Comparison of ENCODE assay signal across 12 cellular contexts in genomic region chr5:142779163-142779562, GRCh38. TPM values are rescaled to one million over a fixed set of nuclear protein-coding genes. Genes with fewer than 3 reads are reported as not detected.
A peak's percentile ranks its signal among the peaks of the same experiment; 100 is the strongest.
DNase-seq lines count a peak whose midpoint lies in the region; ATAC-seq and TF ChIP-seq lines count a peak whose summit lies in the region.
"Had no signal": no experiment of that assay in that cellular context is flagged by ENCODE, and none has a peak within 500 bp of the region (broad histone marks: within the 10 kb centered on the region; RNA-seq: fewer than 3 reads in every experiment).

No MANE protein-coding gene starts in this region.

- H3K9me3 ChIP-seq in SJCRH30 (replicated peaks) = no peaks in the 10 kb centered on the region
- no peaks in the 10 kb centered on the region for H3K9me3 ChIP-seq in BE2C
- H3K9me3 ChIP-seq in OCI-LY7 (ENCODE audit: low read length) = no peaks in the 10 kb centered on the region
- H3K9me3 ChIP-seq: left lung had no signal

- POLR2A ChIA-PET in GM10248 (lab: Yijun Ruan, JAX) (no interaction called here), OCI-LY7 (lab: Charles Lee) (interaction anchor here (1.2 to 1.6 kb wide), 3 partner anchors 8 to 12 kb away, joined by 3 to 4 read pairs (median 4); partner anchors contain the start of gene ARHGAP26)

- BruUV-seq in OCI-LY7 (replicated peaks; lab: Mats Ljungman, UMichigan) = no TSS peak

- H3K27ac Mint-ChIP-seq in natural killer cell = peak overlapping the region; percentile 64 to 68
- H3K27ac Mint-ChIP-seq: activated T-helper 2 cell treated with anti-CD3 and anti-CD28 coated beads, Interferon-gamma antibody, Interleukin-2, Interleukin-4, amounts not matched to agents 10 μg/mL and 5 μg/mL and 100 μg/mL, durations not matched to agents 14 hours and 24 hours and 36 hours had no signal

- H3K4me1 ChIP-seq in SJCRH30 (peaks cover 40% of the 10 kb centered on the region), foreskin keratinocyte (peaks cover 14% of the 10 kb centered on the region), BE2C (peaks cover 23% of the 10 kb centered on the region), OCI-LY7 (ENCODE audit: insufficient read depth, low read length, poor library complexity, severe bottlenecking) (peaks cover 5% of the 10 kb centered on the region)

- H4K20me1 ChIP-seq in OCI-LY7 (ENCODE audit: insufficient read depth, low read length) = no peaks in the 10 kb centered on the region

- TF ChIP-seq CTCF in foreskin keratinocyte (conservative IDR thresholded peaks at IDR 0.05) (no peak), natural killer cell (IDR thresholded peaks at IDR 0.05) (no peak), GM10248 (IDR thresholded peaks at IDR 0.05; ENCODE audit: control extremely low read depth, extremely low read depth, low read depth, missing control alignments) (no peak), BE2C (IDR thresholded peaks at IDR 0.05; ENCODE audit: low read depth, low read length) (no peak), OCI-LY7 (conservative IDR thresholded peaks at IDR 0.05; ENCODE audit: low read length) (no peak)

- H3K4me3 ChIP-seq in SJCRH30 = no peak overlapping the region
- H3K4me3 ChIP-seq in BE2C (ENCODE audit: low read depth, low read length) = no peak overlapping the region
- no peak overlapping the region for H3K4me3 ChIP-seq in OCI-LY7 (ENCODE audit: low read depth, low read length, poor library complexity, severe bottlenecking)
- H3K4me3 ChIP-seq: left lung, skin epidermis had no signal

- H3K79me2 ChIP-seq in OCI-LY7 (ENCODE audit: insufficient read depth, low read depth, low read length) = no peaks in the 10 kb centered on the region

- H3K36me3 Mint-ChIP-seq in natural killer cell = no peaks in the 10 kb centered on the region

- H3K27me3 ChIP-seq in SJCRH30 (no peaks in the 10 kb centered on the region), foreskin keratinocyte (no peaks in the 10 kb centered on the region), BE2C (no peaks in the 10 kb centered on the region)
- H3K27me3 ChIP-seq: left lung had no signal

- H3K27me3 Mint-ChIP-seq in natural killer cell (ENCODE audit: low read depth in 2 of 2) = no peaks in the 10 kb centered on the region

- CTCF ChIA-PET in GM10248 (lab: Yijun Ruan, JAX) = interaction anchor here (0.9 to 2.0 kb wide), 6 partner anchors 9 to 818 kb away, joined by 3 to 5 read pairs (median 5); partner anchors contain the start of gene ARHGAP26
- CTCF ChIA-PET in OCI-LY7 (lab: Charles Lee; ENCODE audit: unreplicated experiment) = no interaction called here

- ATAC-seq in foreskin keratinocyte = peak; percentile 51
- ATAC-seq in natural killer cell = peak in 1 of 3 donors; percentile 10
- ATAC-seq: left lung had no signal

- H2AFZ ChIP-seq in OCI-LY7 (ENCODE audit: low read length) = no peak overlapping the region

- intact Hi-C loops in natural killer cell (cut with micrococcal nuclease) = no loop called here
- intact Hi-C loops in OCI-LY7 (cut with micrococcal nuclease; ENCODE audit: unreplicated experiment) = no loop called here

- H3K36me3 ChIP-seq in SJCRH30 (no peaks in the 10 kb centered on the region), BE2C (no peaks in the 10 kb centered on the region), OCI-LY7 (ENCODE audit: insufficient read depth, low read length) (no peaks in the 10 kb centered on the region)
- H3K36me3 ChIP-seq: left lung had no signal

- H3K4me1 Mint-ChIP-seq in natural killer cell = peaks cover 91 to 93% of the 10 kb centered on the region in 2 donors

- no peaks in the 10 kb centered on the region for H3K9me3 Mint-ChIP-seq in natural killer cell
- H3K9me3 Mint-ChIP-seq: activated T-helper 2 cell treated with anti-CD3 and anti-CD28 coated beads, Interferon-gamma antibody, Interleukin-2, Interleukin-4, amounts not matched to agents 10 μg/mL and 5 μg/mL and 100 μg/mL, durations not matched to agents 14 hours and 24 hours and 36 hours had no signal

- H3K4me2 ChIP-seq in OCI-LY7 (ENCODE audit: low read length) = no peak overlapping the region

- H3K27ac ChIP-seq in SJCRH30 (no peak overlapping the region; the same call in 1 of the 2 replicates), foreskin keratinocyte (no peak overlapping the region), OCI-LY7 (ENCODE audit: low read depth, low read length, poor library complexity, severe bottlenecking) (no peak overlapping the region)
- H3K27ac ChIP-seq: left lung had no signal

- peak overlapping the region; percentile 41 for H3K4me3 Mint-ChIP-seq in natural killer cell

- peak; percentile 50 for DNase-seq in DMS 273 treated with DMSO at 0.1 percent for 48 hours (lab: John Stamatoyannopoulos, UW)
- DNase-seq in SJCRH30 = peak; percentile 40 to 44
- DNase-seq in foreskin keratinocyte = peak; percentile 67 to 78
- no peak for DNase-seq in natural killer cell
- no peak for DNase-seq in GM10248 (ENCODE audit: extremely low spot score)
- no peak for DNase-seq in BE2C
- no peak for DNase-seq in OCI-LY7 (ENCODE audit: low spot score)
- DNase-seq in NK-92 treated with Interleukin-12 subunit alpha and Interleukin-12 subunit beta, amount 100 ng/mL, for 24 hours (lab: John Stamatoyannopoulos, UW) = no peak
- DNase-seq: Calu3, left lung had no signal

- no peaks in the 10 kb centered on the region for H3K9me2 ChIP-seq in OCI-LY7 (ENCODE audit: insufficient read depth, low read length)

RNA-seq across cellular contexts. Expression of gene ARHGAP26, which starts 9.0 kb away (rescaled TPM):
- total RNA-seq in SJCRH30 (2014; rRNA removed; shearing (Covaris generic)) = 16.9 and 18.8 TPM in 2 replicates
- total RNA-seq in foreskin keratinocyte (6.8 and 9.3 TPM in 2 replicates), natural killer cell (100 to 1,000 TPM; 153 to 159 (median 158) TPM), OCI-LY7 (2022) (19.1 and 21.0 TPM in 2 replicates)
- 5.1 and 5.3 TPM in 2 replicates for polyA plus RNA-seq in foreskin keratinocyte
- 4.3 TPM for polyA plus RNA-seq in BE2C (2012; ENCODE audit: insufficient read depth, insufficient read length, low read depth)
- 7.0 and 7.5 TPM in 2 replicates for total RNA-seq in OCI-LY7 (2014; rRNA removed; shearing (Covaris generic))

Comparison
In these comparisons a context has a peak if more than half of its experiments do, and no peak if none do; other contexts are left out.
1. DNase-seq: peak in DMS 273 treated with DMSO at 0.1 percent for 48 hours (single experiment), SJCRH30 (2 of 2) and foreskin keratinocyte (2 of 2); none in natural killer cell (single experiment), GM10248 (single experiment), BE2C (single experiment), OCI-LY7 (single experiment) and NK-92 treated with Interleukin-12 subunit alpha and Interleukin-12 subunit beta, amount 100 ng/mL, for 24 hours (single experiment).